In the genomic region with DNA sequence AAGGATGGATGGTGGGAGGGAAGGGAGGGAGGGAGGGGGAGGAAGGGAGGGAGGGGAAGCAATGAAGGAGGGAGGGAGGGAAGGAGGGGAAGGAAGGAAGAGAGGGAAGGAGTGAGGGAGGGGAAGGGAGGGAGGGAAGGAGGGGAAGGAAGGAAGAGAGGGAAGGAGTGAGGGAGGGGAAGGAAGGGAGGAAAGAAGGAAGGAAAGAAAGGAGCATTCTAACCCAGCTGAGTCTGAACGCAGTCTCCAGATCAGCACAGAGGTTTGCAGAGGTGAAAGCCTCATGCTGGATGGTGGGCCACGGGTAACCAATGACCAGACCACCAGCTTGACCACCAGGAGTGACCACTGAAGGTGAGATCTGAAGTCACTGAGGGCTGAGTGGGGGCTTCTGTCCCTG, we compare ENCODE assay signal across 33 cellular contexts. TPM values are rescaled to one million over a fixed set of nuclear protein-coding genes. Genes with fewer than 3 reads are reported as not detected.
"Had no signal": no experiment of that assay in that cellular context is flagged by ENCODE, and none has a peak within 500 bp of the region (broad histone marks: within the 10 kb centered on the region; RNA-seq: fewer than 3 reads in every experiment).

No MANE protein-coding gene starts in this region.

- H3K27ac ChIP-seq: adrenal gland, body of pancreas, breast epithelium, KMS-11, Peyer's patch had no signal

- H3K4me3 ChIP-seq: adrenal gland, body of pancreas, breast epithelium, Peyer's patch had no signal

- H3K9ac ChIP-seq: KMS-11 had no signal

- DNase-seq: activated CD4-positive, alpha-beta memory T cell treated with anti-CD3 and anti-CD28 coated beads for 36 hours; activated CD4-positive, alpha-beta T cell treated with anti-CD3 and anti-CD28 coated beads for 4 hours; activated CD4-positive, alpha-beta T cell treated with anti-CD3 and anti-CD28 coated beads, Interleukin-2, amount 50 U/mL, for 1 hour; activated CD8-positive, alpha-beta memory T cell treated with anti-CD3 and anti-CD28 coated beads, Interleukin-2, amount 50 U/mL, for 4 hours; activated gamma-delta T cell treated with Interleukin-2 at 50 U/mL for 16 hours; activated naive CD4-positive, alpha-beta T cell treated with anti-CD3 and anti-CD28 coated beads for 36 hours; activated T-cell treated with anti-CD3 and anti-CD28 coated beads for 4 hours; activated T-cell treated with anti-CD3 and anti-CD28 coated beads, Interleukin-2, amount 50 U/mL, for 4 hours; body of pancreas; MM.1S; NCI-H1092; NCI-H1436 treated with DMSO at 0.1 percent for 48 hours; NCI-H2029; NCI-H524 treated with DMSO at 0.1 percent for 48 hours; NK-92 treated with Interleukin-12 subunit alpha and Interleukin-12 subunit beta, amount 100 ng/mL, for 24 hours; PC-3; Peyer's patch; RPMI8226; SIG-M5; T-cell; T-helper 17 cell had no signal

- FAIRE-seq: astrocyte had no signal

- H3K4me2 ChIP-seq: KMS-11 had no signal

- ATAC-seq: activated CD4-positive, CD25-positive, alpha-beta regulatory T cell treated with anti-CD3 and anti-CD28 coated beads, Interleukin-2, amount 50 U/mL, for 24 hours; activated naive CD4-positive, alpha-beta T cell treated with anti-CD3 and anti-CD28 coated beads, Interleukin-2, amount 50 U/mL, for 72 hours; activated T-cell treated with anti-CD3 and anti-CD28 coated beads, Interleukin-2, amount 50 U/mL, for 4 hours; body of pancreas; Right ventricle myocardium inferior; T-cell; T-helper 17 cell had no signal

- H3K36me3 ChIP-seq: breast epithelium had no signal

- H3K9me3 ChIP-seq: adrenal gland, body of pancreas, breast epithelium, Peyer's patch had no signal

- H3K27me3 ChIP-seq: adrenal gland, body of pancreas, breast epithelium, Peyer's patch had no signal

RNA-seq across cellular contexts. Expression of gene CCL17, which starts 18.6 kb away (rescaled TPM):
- total RNA-seq: activated naive CD4-positive, alpha-beta T cell treated with anti-CD3 and anti-CD28 coated beads for 36 hours; activated naive CD4-positive, alpha-beta T cell treated with anti-CD3 and anti-CD28 coated beads, Interleukin-2, amount 50 U/mL, for 72 hours; adrenal gland; astrocyte; body of pancreas; breast epithelium; cardiac septum; LHCN-M2; NCI-H460; PC-3; Peyer's patch; Right ventricle myocardium inferior; T-helper 17 cell; WTC11 had no signal
- polyA plus RNA-seq: adrenal gland had no signal

RNA-seq across cellular contexts. Expression of gene CX3CL1, which starts 50.9 kb away (rescaled TPM):
- total RNA-seq: activated CD4-positive, alpha-beta memory T cell treated with anti-CD3 and anti-CD28 coated beads for 36 hours; activated naive CD4-positive, alpha-beta T cell treated with anti-CD3 and anti-CD28 coated beads for 36 hours; activated T-helper 1 cell treated with anti-CD3 and anti-CD28 coated beads, Interleukin-12 subunit alpha, Interleukin-12 subunit beta, Interleukin-2, Interleukin-4 antibody, amounts not matched to agents 30 ng/mL and 10 ng/mL and 1 ng/mL, durations not matched to agents 14 hours and 24 hours and 36 hours; LHCN-M2; NCI-H460; PC-3; T-helper 17 cell had no signal
